10 cellular contexts compared by ENCODE assay signal in genomic region chr22:38758276-38758945, GRCh38. TPM values are rescaled to one million over a fixed set of nuclear protein-coding genes. Genes with fewer than 3 reads are reported as not detected.
DNase-seq lines count a peak whose midpoint lies in the region; ATAC-seq lines count a peak whose summit lies in the region.
"Had no signal": no experiment of that assay in that cellular context is flagged by ENCODE, and none has a peak within 500 bp of the region (broad histone marks: within the 10 kb centered on the region; RNA-seq: fewer than 3 reads in every experiment).

No MANE protein-coding gene starts in this region.

- no peaks in the 10 kb centered on the region for H3K27me3 Mint-ChIP-seq in activated T-cell treated with anti-CD3 and anti-CD28 coated beads, Interleukin-2, amount 50 U/mL, for 24 hours
- H3K27me3 Mint-ChIP-seq in natural killer cell treated with Interleukin-12 subunit alpha and Interleukin-12 subunit beta and Interleukin-15 and Interleukin-18, amount 100 ng/mL, for 72 hours: no peaks in the 10 kb centered on the region
- no peaks in the 10 kb centered on the region for H3K27me3 Mint-ChIP-seq in stimulated activated naive CD8-positive, alpha-beta T cell treated with anti-CD3 and anti-CD28 coated beads, Interleukin-15, amount 100 ng/mL, for 72 hours
- H3K27me3 Mint-ChIP-seq: type B pancreatic cell had no signal

- peaks cover 40% of the 10 kb centered on the region for H3K4me1 Mint-ChIP-seq in activated T-cell treated with anti-CD3 and anti-CD28 coated beads, Interleukin-2, amount 50 U/mL, for 24 hours (ENCODE audit: low read depth)
- peaks cover 30 to 36% of the 10 kb centered on the region in 2 donors for H3K4me1 Mint-ChIP-seq in natural killer cell treated with Interleukin-12 subunit alpha and Interleukin-12 subunit beta and Interleukin-15 and Interleukin-18, amount 100 ng/mL, for 72 hours (ENCODE audit: low read depth in 2 of 2)
- peaks cover 43% of the 10 kb centered on the region for H3K4me1 Mint-ChIP-seq in stimulated activated naive CD8-positive, alpha-beta T cell treated with anti-CD3 and anti-CD28 coated beads, Interleukin-15, amount 100 ng/mL, for 72 hours

- peak overlapping the region; percentile 55 for H3K4me3 Mint-ChIP-seq in activated T-cell treated with anti-CD3 and anti-CD28 coated beads, Interleukin-2, amount 50 U/mL, for 24 hours
- H3K4me3 Mint-ChIP-seq in natural killer cell treated with Interleukin-12 subunit alpha and Interleukin-12 subunit beta and Interleukin-15 and Interleukin-18, amount 100 ng/mL, for 72 hours: peak overlapping the region; percentile 93
- H3K4me3 Mint-ChIP-seq in stimulated activated naive CD8-positive, alpha-beta T cell treated with anti-CD3 and anti-CD28 coated beads, Interleukin-15, amount 100 ng/mL, for 72 hours: peak overlapping the region; percentile 73 to 97
- H3K4me3 Mint-ChIP-seq: type B pancreatic cell had no signal

- peaks cover 20% of the 10 kb centered on the region for H3K36me3 Mint-ChIP-seq in activated T-cell treated with anti-CD3 and anti-CD28 coated beads, Interleukin-2, amount 50 U/mL, for 24 hours (ENCODE audit: low read depth)
- H3K36me3 Mint-ChIP-seq in natural killer cell treated with Interleukin-12 subunit alpha and Interleukin-12 subunit beta and Interleukin-15 and Interleukin-18, amount 100 ng/mL, for 72 hours: no peaks in the 10 kb centered on the region
- H3K36me3 Mint-ChIP-seq: type B pancreatic cell had no signal

- H3K9me3 Mint-ChIP-seq in activated T-cell treated with anti-CD3 and anti-CD28 coated beads, Interleukin-2, amount 50 U/mL, for 24 hours: no peaks in the 10 kb centered on the region
- H3K9me3 Mint-ChIP-seq in natural killer cell treated with Interleukin-12 subunit alpha and Interleukin-12 subunit beta and Interleukin-15 and Interleukin-18, amount 100 ng/mL, for 72 hours: no peaks in the 10 kb centered on the region
- H3K9me3 Mint-ChIP-seq in stimulated activated naive CD8-positive, alpha-beta T cell treated with anti-CD3 and anti-CD28 coated beads, Interleukin-15, amount 100 ng/mL, for 72 hours: no peaks in the 10 kb centered on the region
- H3K9me3 Mint-ChIP-seq: type B pancreatic cell had no signal

- peak; percentile 66 for DNase-seq in NCI-H345 (lab: John Stamatoyannopoulos, UW)
- no peak for DNase-seq in NCI-H345 treated with DMSO at 0.1 percent for 48 hours (lab: John Stamatoyannopoulos, UW; ENCODE audit: unreplicated experiment)
- peak; percentile 77 for DNase-seq in activated T-cell treated with anti-CD3 and anti-CD28 coated beads, Interleukin-2, amount 50 U/mL, for 24 hours
- DNase-seq in natural killer cell treated with Interleukin-12 subunit alpha and Interleukin-12 subunit beta and Interleukin-15 and Interleukin-18, amount 100 ng/mL, for 72 hours (ENCODE audit: low spot score): no peak
- DNase-seq in stimulated activated naive CD8-positive, alpha-beta T cell treated with anti-CD3 and anti-CD28 coated beads, Interleukin-15, amount 100 ng/mL, for 72 hours: peak; percentile 69 to 76
- DNase-seq in HPDE6-E6E7 (ENCODE audit: extremely low spot score): no peak
- DNase-seq in iPS-NIHi11 (ENCODE audit: low spot score): no peak
- no peak for DNase-seq in Kasumi-1 (lab: John Stamatoyannopoulos, UW)
- DNase-seq: SIG-M5 had no signal

- no peak for ATAC-seq in natural killer cell treated with Interleukin-12 subunit alpha and Interleukin-12 subunit beta and Interleukin-15 and Interleukin-18, amount 100 ng/mL, for 72 hours
- peak; percentile 34 for ATAC-seq in stimulated activated naive CD8-positive, alpha-beta T cell treated with anti-CD3 and anti-CD28 coated beads, Interleukin-15, amount 100 ng/mL, for 72 hours

- peak overlapping the region; percentile 76 for H3K27ac Mint-ChIP-seq in activated T-cell treated with anti-CD3 and anti-CD28 coated beads, Interleukin-2, amount 50 U/mL, for 24 hours
- H3K27ac Mint-ChIP-seq in natural killer cell treated with Interleukin-12 subunit alpha and Interleukin-12 subunit beta and Interleukin-15 and Interleukin-18, amount 100 ng/mL, for 72 hours: peak overlapping the region in 1 of 2 donors; percentile 92
- H3K27ac Mint-ChIP-seq in stimulated activated naive CD8-positive, alpha-beta T cell treated with anti-CD3 and anti-CD28 coated beads, Interleukin-15, amount 100 ng/mL, for 72 hours: no peak overlapping the region
- H3K27ac Mint-ChIP-seq: type B pancreatic cell had no signal

RNA-seq across cellular contexts. Expression of gene SUN2, which starts 2.6 kb away (rescaled TPM):
- total RNA-seq in natural killer cell treated with Interleukin-12 subunit alpha and Interleukin-12 subunit beta and Interleukin-15 and Interleukin-18, amount 100 ng/mL, for 72 hours: 100 to 1,000 TPM; 203 to 215 TPM

RNA-seq across cellular contexts. Expression of gene DNAL4, which starts 35.5 kb away (rescaled TPM):
- 10 to 100 TPM in 1 of 2 donors, 1 to 10 TPM in 1; 9.0 to 11.0 TPM for total RNA-seq in natural killer cell treated with Interleukin-12 subunit alpha and Interleukin-12 subunit beta and Interleukin-15 and Interleukin-18, amount 100 ng/mL, for 72 hours

RNA-seq across cellular contexts. Expression of gene GTPBP1, which starts 52.7 kb away (rescaled TPM):
- total RNA-seq in natural killer cell treated with Interleukin-12 subunit alpha and Interleukin-12 subunit beta and Interleukin-15 and Interleukin-18, amount 100 ng/mL, for 72 hours: 100 to 1,000 TPM; 135 to 192 TPM

RNA-seq across cellular contexts. Expression of gene JOSD1, which starts 57.7 kb away (rescaled TPM):
- 10 to 100 TPM; 53.6 to 62.3 TPM for total RNA-seq in natural killer cell treated with Interleukin-12 subunit alpha and Interleukin-12 subunit beta and Interleukin-15 and Interleukin-18, amount 100 ng/mL, for 72 hours

Comparison
In these comparisons a context has a peak if more than half of its experiments do, and no peak if none do; other contexts are left out.
1. DNase-seq: peak in NCI-H345 (single experiment), activated T-cell treated with anti-CD3 and anti-CD28 coated beads, Interleukin-2, amount 50 U/mL, for 24 hours (single experiment) and stimulated activated naive CD8-positive, alpha-beta T cell treated with anti-CD3 and anti-CD28 coated beads, Interleukin-15, amount 100 ng/mL, for 72 hours (2 of 2); none in NCI-H345 treated with DMSO at 0.1 percent for 48 hours (single experiment), natural killer cell treated with Interleukin-12 subunit alpha and Interleukin-12 subunit beta and Interleukin-15 and Interleukin-18, amount 100 ng/mL, for 72 hours (single experiment), HPDE6-E6E7 (single experiment), iPS-NIHi11 (single experiment) and Kasumi-1 (0 of 2).
2. Peak in every context shown above with its lines, with median percentiles within 50 percentile points of each other: H3K4me3 Mint-ChIP-seq.